ENCODE assay signal across 15 cellular contexts in the genomic region with DNA sequence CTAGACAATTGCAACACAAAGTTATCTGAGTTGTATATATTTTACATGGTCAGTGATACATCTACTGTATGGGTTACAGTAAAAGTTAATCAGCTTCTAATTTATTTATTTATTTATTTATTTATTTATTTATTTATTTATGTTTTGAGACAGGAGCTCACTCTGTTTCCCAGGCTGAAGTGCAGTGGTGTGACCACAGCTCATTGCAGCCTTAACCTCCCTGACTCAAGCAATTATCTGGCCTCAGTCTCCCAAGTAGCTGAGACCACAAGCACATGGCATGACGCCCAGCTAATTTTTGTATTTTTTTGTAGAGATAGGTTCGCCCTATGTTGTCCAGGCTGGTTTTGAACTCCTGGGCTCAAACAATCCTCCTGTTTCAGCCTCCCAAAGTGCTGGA.
DNase-seq lines count a peak whose midpoint lies in the region; ATAC-seq and TF ChIP-seq lines count a peak whose summit lies in the region.
"Had no signal": no experiment of that assay in that cellular context is flagged by ENCODE, and none has a peak within 500 bp of the region (broad histone marks: within the 10 kb centered on the region; RNA-seq: fewer than 3 reads in every experiment).

No MANE protein-coding gene starts in this region.

- H3K9me3 Mint-ChIP-seq in HFFc6, result no peaks in the 10 kb centered on the region
- peaks cover 4% of the 10 kb centered on the region for H3K9me3 Mint-ChIP-seq in activated T-helper 2 cell treated with anti-CD3 and anti-CD28 coated beads, Interferon-gamma antibody, Interleukin-2, Interleukin-4, amounts not matched to agents 10 μg/mL and 5 μg/mL and 100 μg/mL, durations not matched to agents 14 hours and 24 hours and 36 hours
- H3K9me3 Mint-ChIP-seq: CD4-positive, alpha-beta T cell had no signal

- H3K27me3 Mint-ChIP-seq in HFFc6 (ENCODE audit: insufficient read depth), result peaks cover 1% of the 10 kb centered on the region
- H3K27me3 Mint-ChIP-seq in activated T-helper 2 cell treated with anti-CD3 and anti-CD28 coated beads, Interferon-gamma antibody, Interleukin-2, Interleukin-4, amounts not matched to agents 10 μg/mL and 5 μg/mL and 100 μg/mL, durations not matched to agents 14 hours and 24 hours and 36 hours (ENCODE audit: low read depth), result no peaks in the 10 kb centered on the region
- H3K27me3 Mint-ChIP-seq: CD4-positive, alpha-beta T cell; T-helper 17 cell had no signal

- TF ChIP-seq CTCF in AG09309 (IDR thresholded peaks at IDR 0.05; ENCODE audit: control insufficient read depth, insufficient read depth, low read depth, low read length, missing control alignments), result no peak
- no peak for TF ChIP-seq CTCF in HFFc6 (IDR thresholded peaks at IDR 0.05)

- peaks cover 53% of the 10 kb centered on the region for H3K4me1 Mint-ChIP-seq in HFFc6 (ENCODE audit: low read depth)
- peaks cover 42% of the 10 kb centered on the region for H3K4me1 Mint-ChIP-seq in activated T-helper 2 cell treated with anti-CD3 and anti-CD28 coated beads, Interferon-gamma antibody, Interleukin-2, Interleukin-4, amounts not matched to agents 10 μg/mL and 5 μg/mL and 100 μg/mL, durations not matched to agents 14 hours and 24 hours and 36 hours (ENCODE audit: low read depth)

- DNase-seq in AG09309 (ENCODE audit: low read depth) (peak; percentile 71), HFFc6 (no peak), amniotic epithelial cell (ENCODE audit: low read depth) (peak; percentile 89), iris pigment epithelial cell (ENCODE audit: low read depth) (peak; percentile 89), NCI-H748 (lab: John Stamatoyannopoulos, UW; ENCODE audit: unreplicated experiment) (no peak)
- no peak for DNase-seq in activated T-helper 2 cell treated with anti-CD3 and anti-CD28 coated beads, Interferon-gamma antibody, Interleukin-2, Interleukin-4, amounts not matched to agents 10 μg/mL and 5 μg/mL and 100 μg/mL, durations not matched to agents 14 hours and 24 hours and 36 hours (ENCODE audit: low spot score)
- DNase-seq: activated CD4-positive, alpha-beta T cell treated with anti-CD3 and anti-CD28 coated beads for 48 hours; activated effector memory CD4-positive, alpha-beta T cell treated with Interleukin-2 at 50 U/mL for 16 hours; CD4-positive, alpha-beta T cell; GDM1; GOT3; T-helper 17 cell had no signal

- intact Hi-C loops in activated T-helper 2 cell treated with anti-CD3 and anti-CD28 coated beads, Interferon-gamma antibody, Interleukin-2, Interleukin-4, amounts not matched to agents 10 μg/mL and 5 μg/mL and 100 μg/mL, durations not matched to agents 14 hours and 24 hours and 36 hours (cut with micrococcal nuclease), result loop anchor here (5.0 kb wide), 3 partner anchors 57 to 292 kb away; no protein-coding TSS in a partner anchor

- H3K4me3 ChIP-seq in AG09309 (ENCODE audit: control insufficient read depth, low read depth, low read length), result no peak overlapping the region
- H3K4me3 ChIP-seq: coronary artery had no signal

- peak overlapping the region; percentile 70 for H3K27ac Mint-ChIP-seq in HFFc6
- no peak overlapping the region for H3K27ac Mint-ChIP-seq in activated T-helper 2 cell treated with anti-CD3 and anti-CD28 coated beads, Interferon-gamma antibody, Interleukin-2, Interleukin-4, amounts not matched to agents 10 μg/mL and 5 μg/mL and 100 μg/mL, durations not matched to agents 14 hours and 24 hours and 36 hours
- H3K27ac Mint-ChIP-seq: CD4-positive, alpha-beta T cell; T-helper 17 cell had no signal

- H3K36me3 Mint-ChIP-seq in HFFc6 (ENCODE audit: low read depth), result peaks cover 25% of the 10 kb centered on the region
- peaks cover 38% of the 10 kb centered on the region for H3K36me3 Mint-ChIP-seq in activated T-helper 2 cell treated with anti-CD3 and anti-CD28 coated beads, Interferon-gamma antibody, Interleukin-2, Interleukin-4, amounts not matched to agents 10 μg/mL and 5 μg/mL and 100 μg/mL, durations not matched to agents 14 hours and 24 hours and 36 hours (ENCODE audit: low read depth)

- peak overlapping the region; percentile 48; the same call in 1 of the 2 replicates for H3K4me3 Mint-ChIP-seq in HFFc6
- no peak overlapping the region for H3K4me3 Mint-ChIP-seq in activated T-helper 2 cell treated with anti-CD3 and anti-CD28 coated beads, Interferon-gamma antibody, Interleukin-2, Interleukin-4, amounts not matched to agents 10 μg/mL and 5 μg/mL and 100 μg/mL, durations not matched to agents 14 hours and 24 hours and 36 hours (ENCODE audit: low read depth)
- H3K4me3 Mint-ChIP-seq: CD4-positive, alpha-beta T cell; T-helper 17 cell had no signal

- no peak for ATAC-seq in GM19397 (IDR thresholded peaks at IDR 0.05; ENCODE audit: unreplicated experiment)
- ATAC-seq in GM19395 (IDR thresholded peaks at IDR 0.05; ENCODE audit: unreplicated experiment), result no peak
- ATAC-seq: T-helper 17 cell had no signal

Comparison
In these comparisons a context has a peak if more than half of its experiments do, and no peak if none do; other contexts are left out.
1. DNase-seq: peak in AG09309 (single experiment), amniotic epithelial cell (single experiment) and iris pigment epithelial cell (single experiment); none in HFFc6 (single experiment), NCI-H748 (single experiment) and activated T-helper 2 cell treated with anti-CD3 and anti-CD28 coated beads, Interferon-gamma antibody, Interleukin-2, Interleukin-4, amounts not matched to agents 10 μg/mL and 5 μg/mL and 100 μg/mL, durations not matched to agents 14 hours and 24 hours and 36 hours (single experiment).